ENCODE assay signal across 15 cellular contexts in the genomic region with DNA sequence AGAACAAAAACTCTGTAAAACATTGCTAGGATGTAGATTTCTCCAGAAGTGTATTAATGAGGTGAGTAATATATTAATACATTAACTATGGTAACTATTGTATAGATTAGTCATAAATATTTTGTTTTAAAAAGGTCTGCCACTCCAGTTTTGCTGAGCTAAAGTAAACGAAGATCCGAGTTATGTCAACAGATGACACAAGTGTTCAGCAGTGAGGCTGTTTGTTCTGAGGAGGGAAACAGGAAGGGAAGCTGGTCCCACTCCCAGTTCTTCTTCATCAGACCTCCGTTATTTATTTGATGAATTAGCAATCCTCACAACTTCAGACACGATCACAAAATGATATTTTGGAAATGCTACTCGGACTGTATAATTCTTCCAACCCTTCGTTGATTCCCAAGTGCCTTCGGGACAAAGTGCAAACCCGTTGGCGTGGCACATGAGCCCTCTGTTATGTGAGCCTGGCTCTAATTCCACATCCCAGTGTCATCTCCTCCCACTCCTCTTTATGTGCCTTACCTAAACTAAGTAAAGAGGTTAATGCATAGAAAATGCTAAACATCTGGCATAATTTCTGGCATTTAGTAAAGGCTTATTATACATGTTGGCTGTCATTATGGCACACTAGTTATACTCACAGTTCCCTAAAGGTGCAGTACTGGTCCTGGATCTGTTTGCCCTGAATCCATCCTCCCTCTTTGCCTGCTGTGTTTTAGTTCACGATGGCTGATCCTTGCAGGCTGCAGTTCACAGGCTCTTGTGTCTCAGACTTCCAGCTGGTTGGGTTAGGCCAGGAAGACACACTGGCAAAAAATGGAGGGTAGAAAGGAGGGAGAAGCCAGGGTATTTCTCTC.
DNase-seq lines count a peak whose midpoint lies in the region; ATAC-seq and TF ChIP-seq lines count a peak whose summit lies in the region.
"Had no signal": no experiment of that assay in that cellular context is flagged by ENCODE, and none has a peak within 500 bp of the region (broad histone marks: within the 10 kb centered on the region; RNA-seq: fewer than 3 reads in every experiment).

No MANE protein-coding gene starts in this region.

- in situ Hi-C loops in mammary epithelial cell (cut with MboI; ENCODE audit: low sequenced_read_pairs in 2 of 2) (no loop called here), GM13977 (cut with MboI; ENCODE audit: low pct_unique_long_range_greater_than_20kb, low sequenced_read_pairs, unreplicated experiment) (no loop called here)

- CTCF ChIA-PET in AG04450 (lab: Charles Lee), result interaction anchor here (1.1 kb wide), 1 partner anchor 452 kb away, joined by 3 read pairs; no protein-coding TSS in a partner anchor
- CTCF ChIA-PET in mammary epithelial cell (lab: Charles Lee; ENCODE audit: low non-redundant PET), result no interaction called here

- H3K27me3 ChIP-seq in AG04450 (ENCODE audit: control insufficient read depth, insufficient read depth, low read length) (no peaks in the 10 kb centered on the region), mammary epithelial cell (ENCODE audit: insufficient read depth, low read length) (no peaks in the 10 kb centered on the region), right lobe of liver (no peaks in the 10 kb centered on the region)

- H3K9me3 ChIP-seq in AG04450 (ENCODE audit: control insufficient read depth, insufficient read depth, low read length), result no peaks in the 10 kb centered on the region
- H3K9me3 ChIP-seq in mammary epithelial cell (replicated peaks; ENCODE audit: insufficient read depth, low read length), result no peaks in the 10 kb centered on the region
- H3K9me3 ChIP-seq in right lobe of liver, result no peaks in the 10 kb centered on the region

- peak overlapping the region; percentile 43 for H2AFZ ChIP-seq in mammary epithelial cell (ENCODE audit: low read depth, low read length)
- H2AFZ ChIP-seq: parathyroid adenoma had no signal

- TF ChIP-seq CTCF in AG04450 (IDR thresholded peaks at IDR 0.05; ENCODE audit: low read depth, low read length), result no peak
- TF ChIP-seq CTCF in LNCaP clone FGC (IDR thresholded peaks at IDR 0.05; ENCODE audit: control insufficient read depth, extremely low read depth, insufficient read depth), result no peak
- TF ChIP-seq CTCF in mammary epithelial cell (conservative IDR thresholded peaks at IDR 0.05 in 1 of 2, IDR thresholded peaks at IDR 0.05 in 1 of 2; ENCODE audit: extremely low read depth in 1 of 2, insufficient read depth in 1 of 2, low read depth in 1 of 2, low read length in 2 of 2), result no peak
- TF ChIP-seq CTCF in right lobe of liver (IDR thresholded peaks at IDR 0.05), result no peak
- TF ChIP-seq CTCF in GM13977 (IDR thresholded peaks at IDR 0.05; ENCODE audit: extremely low read depth, insufficient read depth, missing control alignments), result no peak

- no peak overlapping the region for H3K4me2 ChIP-seq in mammary epithelial cell (ENCODE audit: insufficient read depth, low read depth, low read length)

- 85% methylated on average over 10 of the region's 10 CpGs for WGBS in mammary epithelial cell (ENCODE audit: low coverage, missing lambda C conversion rate)
- whole genome bisulfite sequencing in right lobe of liver (ENCODE audit: insufficient coverage, low coverage, low lambda C conversion rate, missing lambda C conversion rate), result 13% methylated on average over 10 of the region's 10 CpGs

- TF ChIP-seq POLR2A in right lobe of liver (IDR thresholded peaks at IDR 0.05), result no peak

- H4K20me1 ChIP-seq in mammary epithelial cell (ENCODE audit: insufficient read depth, low read length), result no peaks in the 10 kb centered on the region

- H3K79me2 ChIP-seq in mammary epithelial cell (ENCODE audit: insufficient read depth, low read length), result no peaks in the 10 kb centered on the region
- H3K79me2 ChIP-seq: parathyroid adenoma had no signal

- peak; percentile 89 to 97 (median 92) for ATAC-seq in right lobe of liver
- ATAC-seq in HG02840 (IDR thresholded peaks at IDR 0.05; ENCODE audit: low FRiP score, unreplicated experiment), result no peak

- dilution Hi-C loops in mammary epithelial cell (cut with HindIII; ENCODE audit: low sequenced_read_pairs), result no loop called here

- H3K27ac ChIP-seq in AG04450 (ENCODE audit: low read depth, low read length), result peak overlapping the region; percentile 82
- no peak overlapping the region for H3K27ac ChIP-seq in mammary epithelial cell (ENCODE audit: insufficient read depth, low read depth, low read length)
- H3K27ac ChIP-seq in right lobe of liver, result peak overlapping the region in 2 of 3 donors; percentile 28 to 40
- H3K27ac ChIP-seq: coronary artery, parathyroid adenoma, RWPE1 had no signal

- intact Hi-C loops in mammary epithelial cell (cut with micrococcal nuclease) (no loop called here), right lobe of liver (cut with DNase I) (no loop called here)

- no peaks in the 10 kb centered on the region for H3K36me3 ChIP-seq in mammary epithelial cell (ENCODE audit: insufficient read depth, low read length)
- no peaks in the 10 kb centered on the region for H3K36me3 ChIP-seq in right lobe of liver

- H3K4me3 ChIP-seq in AG04450 (ENCODE audit: low read depth, low read length), result peak overlapping the region; percentile 39
- no peak overlapping the region for H3K4me3 ChIP-seq in LNCaP clone FGC (ENCODE audit: low read depth, low read length)
- H3K4me3 ChIP-seq in mammary epithelial cell (replicated peaks in 1 of 3; ENCODE audit: insufficient read depth in 1 of 3, low read depth in 2 of 3, low read length in 3 of 3), result no peak overlapping the region
- no peak overlapping the region for H3K4me3 ChIP-seq in right lobe of liver
- H3K4me3 ChIP-seq: coronary artery had no signal

- H3K4me1 ChIP-seq in mammary epithelial cell (ENCODE audit: insufficient read depth, low read length) (peaks cover 14% of the 10 kb centered on the region), right lobe of liver (peaks cover 0 to 11% (median 0%) of the 10 kb centered on the region in 4 donors)
- H3K4me1 ChIP-seq: parathyroid adenoma had no signal

- BruUV-seq in mammary epithelial cell (replicated peaks; lab: Mats Ljungman, UMichigan), result no TSS peak

- DNase-seq in AG04450 (ENCODE audit: low read depth, low spot score) (peak; percentile 72), LNCaP clone FGC (ENCODE audit: low read depth) (peak; percentile 44), mammary epithelial cell (no peak), right lobe of liver (no peak), NCI-H82 treated with DMSO at 0.1 percent for 48 hours (lab: John Stamatoyannopoulos, UW; ENCODE audit: unreplicated experiment) (no peak), GM13977 (ENCODE audit: low spot score) (no peak), midbrain (lab: John Stamatoyannopoulos, UW) (no peak)
- DNase-seq: activated CD4-positive, alpha-beta T cell treated with anti-CD3 and anti-CD28 coated beads, Interleukin-2, amount 50 U/mL, for 1 hour; amniotic stem cell; NCI-H446; stimulated activated CD4-positive, alpha-beta T cell treated with anti-CD3 and anti-CD28 coated beads, Interleukin-15, amount 100 ng/mL, for 24 hours had no signal

- no peak overlapping the region for H3K9ac ChIP-seq in mammary epithelial cell (ENCODE audit: insufficient read depth, low read length)
- H3K9ac ChIP-seq: parathyroid adenoma had no signal

- POLR2A ChIA-PET in AG04450 (lab: Yijun Ruan, JAX), result interaction anchor here (0.8 to 1.5 kb wide), 4 partner anchors 18 to 94 kb away, joined by 3 to 4 read pairs (median 3); no protein-coding TSS in a partner anchor

Comparison
In these comparisons a context has a peak if more than half of its experiments do, and no peak if none do; other contexts are left out.
1. DNase-seq: peak in AG04450 (single experiment) and LNCaP clone FGC (single experiment); none in mammary epithelial cell (single experiment), right lobe of liver (0 of 3), NCI-H82 treated with DMSO at 0.1 percent for 48 hours (single experiment), GM13977 (single experiment) and midbrain (single experiment).